ENCODE assay signal across 8 cellular contexts in the genomic region with DNA sequence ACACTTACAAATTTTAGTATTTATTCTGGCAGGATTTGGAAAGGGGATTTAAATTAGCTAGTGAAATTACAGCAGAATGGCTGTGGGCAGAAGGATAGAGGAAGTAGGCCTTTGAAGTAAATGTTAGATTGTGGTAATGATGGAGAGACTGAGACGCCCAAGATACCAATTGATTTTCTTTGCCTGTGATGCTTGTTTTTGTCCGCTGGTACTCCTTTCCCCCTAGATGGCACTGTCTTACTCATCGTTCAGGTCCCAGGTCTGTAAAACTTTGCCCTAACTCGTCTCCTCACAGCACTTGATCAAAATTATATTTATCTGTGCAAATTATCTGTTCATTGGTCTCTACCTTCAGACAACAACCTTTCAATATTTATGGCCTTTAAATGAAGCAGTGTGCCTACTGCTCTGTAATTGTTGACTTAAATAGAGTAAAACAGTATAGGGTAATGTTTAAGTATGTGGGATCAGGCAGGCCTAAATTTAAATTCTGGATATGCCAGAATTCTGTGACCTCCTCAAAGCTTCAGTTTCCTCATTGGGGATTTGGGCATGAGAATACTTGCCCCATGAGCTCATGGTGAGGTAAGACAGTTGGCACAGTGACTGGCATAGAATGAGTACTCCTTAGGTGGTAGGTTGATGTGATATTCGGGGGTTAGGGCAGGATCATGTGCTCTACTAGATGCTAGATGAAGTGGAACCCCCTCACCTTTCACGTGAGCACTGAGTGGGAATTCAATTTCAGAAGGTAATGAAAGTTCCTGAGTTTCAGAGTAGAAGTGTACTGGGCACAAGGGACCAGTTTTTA. TPM values are rescaled to one million over a fixed set of nuclear protein-coding genes. Genes with fewer than 3 reads are reported as not detected.
DNase-seq lines count a peak whose midpoint lies in the region; ATAC-seq and TF ChIP-seq lines count a peak whose summit lies in the region.

No MANE protein-coding gene starts in this region.

- no peaks in the 10 kb centered on the region for H3K9me3 ChIP-seq in osteoblast (ENCODE audit: low read depth, low read length)

- no peak overlapping the region for H3K4me3 ChIP-seq in osteoblast (ENCODE audit: insufficient read depth, low read length)

- peak overlapping the region; percentile 67 for H3K27ac ChIP-seq in osteoblast (ENCODE audit: low read depth, low read length)

- peak overlapping the region; percentile 18 for H3K4me2 ChIP-seq in osteoblast (ENCODE audit: insufficient read depth, low read length)

- ATAC-seq in HG03103 (IDR thresholded peaks at IDR 0.05; ENCODE audit: low read depth, unreplicated experiment): peak; percentile 61

- peak; percentile 60 for DNase-seq in D341Med (ENCODE audit: low spot score)
- DNase-seq in GM19238 (ENCODE audit: insufficient read length, low spot score): peak; percentile 38
- peak; percentile 7 for DNase-seq in RPMI8226
- DNase-seq in cerebellar cortex (ENCODE audit: low spot score): peak; percentile 33
- no peak for DNase-seq in osteoblast (ENCODE audit: insufficient read length, low spot score, missing footprints)
- DNase-seq in COLO829 (ENCODE audit: low spot score): no peak
- no peak for DNase-seq in NCI-H2107 treated with DMSO at 0.1 percent for 48 hours (lab: John Stamatoyannopoulos, UW; ENCODE audit: unreplicated experiment)

- TF ChIP-seq CTCF in osteoblast (IDR thresholded peaks at IDR 0.05; ENCODE audit: extremely low read depth, low read depth, low read length): peak; percentile 48

- peaks cover 34% of the 10 kb centered on the region for H3K4me1 ChIP-seq in osteoblast (ENCODE audit: insufficient read depth, low read length)

- H3K79me2 ChIP-seq in osteoblast (ENCODE audit: insufficient read depth, low read length): peaks cover 94% of the 10 kb centered on the region

- H3K36me3 ChIP-seq in osteoblast (ENCODE audit: insufficient read depth, low read length): no peaks in the 10 kb centered on the region

- H3K27me3 ChIP-seq in osteoblast (ENCODE audit: insufficient read depth, low read length): no peaks in the 10 kb centered on the region

- peaks cover 71% of the 10 kb centered on the region for H4K20me1 ChIP-seq in osteoblast (ENCODE audit: insufficient read depth, low read length)

- no peak overlapping the region for H2AFZ ChIP-seq in osteoblast (ENCODE audit: low read length)

RNA-seq across cellular contexts. Expression of a gene that starts 14.7 kb away (rescaled TPM):
- total RNA-seq in osteoblast: 90.8 and 96.9 TPM in 2 replicates

RNA-seq across cellular contexts. Expression of a gene that starts 50.7 kb away (rescaled TPM):
- 38.7 and 46.3 TPM in 2 replicates for total RNA-seq in osteoblast

Comparison
In these comparisons a context has a peak if more than half of its experiments do, and no peak if none do; other contexts are left out.
1. DNase-seq: peak in D341Med (single experiment), GM19238 (single experiment), RPMI8226 (single experiment) and cerebellar cortex (single experiment); none in osteoblast (single experiment), COLO829 (single experiment) and NCI-H2107 treated with DMSO at 0.1 percent for 48 hours (single experiment).